In the genomic region with DNA sequence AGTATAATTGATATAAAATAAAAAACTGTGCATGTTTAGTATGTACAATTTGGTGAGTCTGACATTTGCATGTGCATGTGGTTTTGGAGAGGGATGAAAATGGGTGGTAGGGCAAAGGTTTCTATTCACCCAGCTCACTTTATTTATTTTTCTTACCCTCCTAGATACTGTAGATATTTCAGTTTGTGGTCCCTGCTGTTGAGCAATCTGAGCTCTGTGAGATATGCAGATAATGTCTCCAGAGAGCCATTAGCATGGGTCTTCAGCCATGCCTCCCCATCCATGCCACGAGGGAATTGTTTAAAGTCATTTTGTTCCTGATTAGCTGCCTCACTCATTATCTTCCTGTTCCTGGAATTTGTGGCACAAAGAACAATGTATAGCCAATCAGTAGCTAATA, we compare ENCODE assay signal across 19 cellular contexts. TPM values are rescaled to one million over a fixed set of nuclear protein-coding genes. Genes with fewer than 3 reads are reported as not detected.
DNase-seq lines count a peak whose midpoint lies in the region; TF ChIP-seq lines count a peak whose summit lies in the region.
"Had no signal": no experiment of that assay in that cellular context is flagged by ENCODE, and none has a peak within 500 bp of the region (broad histone marks: within the 10 kb centered on the region; RNA-seq: fewer than 3 reads in every experiment).

No MANE protein-coding gene starts in this region.

- no peak overlapping the region for H3K4me3 Mint-ChIP-seq in mesothelial cell of epicardium
- no peak overlapping the region for H3K4me3 Mint-ChIP-seq in activated naive CD8-positive, alpha-beta T cell treated with anti-CD3 and anti-CD28 coated beads for 36 hours
- H3K4me3 Mint-ChIP-seq: B cell; nephron; stimulated activated memory B cell treated with anti-CD40 and anti-IgM and Interleukin-4, amounts not matched to agents 10 μg/mL and 1 μg/mL and 100 μg/mL, for 72 hours had no signal

- peaks cover 3% of the 10 kb centered on the region for H3K36me3 Mint-ChIP-seq in mesothelial cell of epicardium
- no peaks in the 10 kb centered on the region for H3K36me3 Mint-ChIP-seq in activated naive CD8-positive, alpha-beta T cell treated with anti-CD3 and anti-CD28 coated beads for 36 hours
- H3K36me3 Mint-ChIP-seq: stimulated activated memory B cell treated with anti-CD40 and anti-IgM and Interleukin-4, amounts not matched to agents 10 μg/mL and 1 μg/mL and 100 μg/mL, for 72 hours had no signal

- H3K4me3 ChIP-seq in astrocyte of the cerebellum (ENCODE audit: low read depth, low read length) = no peak overlapping the region
- H3K4me3 ChIP-seq: heart left ventricle, tibial artery had no signal

- in situ Hi-C loops in astrocyte of the cerebellum (cut with HindIII; ENCODE audit: low sequenced_read_pairs) = no loop called here

- H3K4me1 Mint-ChIP-seq in mesothelial cell of epicardium = no peaks in the 10 kb centered on the region
- no peaks in the 10 kb centered on the region for H3K4me1 Mint-ChIP-seq in activated naive CD8-positive, alpha-beta T cell treated with anti-CD3 and anti-CD28 coated beads for 36 hours
- H3K4me1 Mint-ChIP-seq: B cell; nephron; stimulated activated memory B cell treated with anti-CD40 and anti-IgM and Interleukin-4, amounts not matched to agents 10 μg/mL and 1 μg/mL and 100 μg/mL, for 72 hours had no signal

- H3K9me3 Mint-ChIP-seq in mesothelial cell of epicardium = peaks cover 18% of the 10 kb centered on the region
- H3K9me3 Mint-ChIP-seq in activated naive CD8-positive, alpha-beta T cell treated with anti-CD3 and anti-CD28 coated beads for 36 hours = no peaks in the 10 kb centered on the region
- H3K9me3 Mint-ChIP-seq: nephron had no signal

- peak; percentile 79 for DNase-seq in H4 (ENCODE audit: low spot score)
- DNase-seq in NCI-H2171 (lab: John Stamatoyannopoulos, UW) = peak; percentile 7
- DNase-seq in astrocyte of the cerebellum (ENCODE audit: low read depth) = peak; percentile 27
- peak; percentile 23 for DNase-seq in hepatic stellate cell (ENCODE audit: low spot score)
- no peak for DNase-seq in mesothelial cell of epicardium (ENCODE audit: low spot score in 2 of 2, unreplicated experiment in 2 of 2)
- no peak for DNase-seq in ureter (ENCODE audit: low spot score)
- DNase-seq in activated naive CD8-positive, alpha-beta T cell treated with anti-CD3 and anti-CD28 coated beads for 36 hours = no peak
- no peak for DNase-seq in NCI-H128 (lab: John Stamatoyannopoulos, UW; ENCODE audit: unreplicated experiment)
- DNase-seq: activated effector memory CD4-positive, alpha-beta T cell treated with anti-CD3 and anti-CD28 coated beads, Interleukin-2, amount 50 U/mL, for 16 hours; Calu3; heart left ventricle; NCI-H1105; NCI-H226; Right ventricle myocardium superior; stimulated activated CD4-positive, alpha-beta T cell treated with anti-CD3 and anti-CD28 coated beads, Interleukin-12 subunit alpha, Interleukin-12 subunit beta, amount 100 ng/mL, for 4 hours; tibial artery had no signal

- no peak overlapping the region for H3K27ac Mint-ChIP-seq in mesothelial cell of epicardium
- no peak overlapping the region for H3K27ac Mint-ChIP-seq in activated naive CD8-positive, alpha-beta T cell treated with anti-CD3 and anti-CD28 coated beads for 36 hours
- H3K27ac Mint-ChIP-seq: B cell; nephron; stimulated activated memory B cell treated with anti-CD40 and anti-IgM and Interleukin-4, amounts not matched to agents 10 μg/mL and 1 μg/mL and 100 μg/mL, for 72 hours had no signal

- TF ChIP-seq CTCF in astrocyte of the cerebellum (IDR thresholded peaks at IDR 0.05; ENCODE audit: low read depth, low read length, missing control alignments) (no peak), mesothelial cell of epicardium (IDR thresholded peaks at IDR 0.05; ENCODE audit: unreplicated experiment) (no peak)

- H3K27me3 Mint-ChIP-seq in mesothelial cell of epicardium (ENCODE audit: low read depth) = no peaks in the 10 kb centered on the region
- no peaks in the 10 kb centered on the region for H3K27me3 Mint-ChIP-seq in activated naive CD8-positive, alpha-beta T cell treated with anti-CD3 and anti-CD28 coated beads for 36 hours
- H3K27me3 Mint-ChIP-seq: B cell; stimulated activated memory B cell treated with anti-CD40 and anti-IgM and Interleukin-4, amounts not matched to agents 10 μg/mL and 1 μg/mL and 100 μg/mL, for 72 hours had no signal

RNA-seq across cellular contexts. Expression of a gene that starts 44.4 kb away (rescaled TPM):
- 6.7 and 15.8 TPM in 2 replicates for total RNA-seq in H4 (2014; rRNA removed; shearing (Covaris generic))
- 31.1 to 36.0 TPM (median 31.4 TPM) in 3 replicates for total RNA-seq in mesothelial cell of epicardium
- total RNA-seq in ureter = 22.3 TPM
- 10 to 100 TPM; 14.0 to 16.4 TPM for total RNA-seq in activated naive CD8-positive, alpha-beta T cell treated with anti-CD3 and anti-CD28 coated beads for 36 hours

Comparison
In these comparisons a context has a peak if more than half of its experiments do, and no peak if none do; other contexts are left out.
1. DNase-seq: peak in H4 (single experiment), NCI-H2171 (single experiment), astrocyte of the cerebellum (single experiment) and hepatic stellate cell (single experiment); none in mesothelial cell of epicardium (0 of 2), ureter (single experiment), activated naive CD8-positive, alpha-beta T cell treated with anti-CD3 and anti-CD28 coated beads for 36 hours (single experiment) and NCI-H128 (single experiment).